ENCODE assay signal across 25 cellular contexts in the genomic region with DNA sequence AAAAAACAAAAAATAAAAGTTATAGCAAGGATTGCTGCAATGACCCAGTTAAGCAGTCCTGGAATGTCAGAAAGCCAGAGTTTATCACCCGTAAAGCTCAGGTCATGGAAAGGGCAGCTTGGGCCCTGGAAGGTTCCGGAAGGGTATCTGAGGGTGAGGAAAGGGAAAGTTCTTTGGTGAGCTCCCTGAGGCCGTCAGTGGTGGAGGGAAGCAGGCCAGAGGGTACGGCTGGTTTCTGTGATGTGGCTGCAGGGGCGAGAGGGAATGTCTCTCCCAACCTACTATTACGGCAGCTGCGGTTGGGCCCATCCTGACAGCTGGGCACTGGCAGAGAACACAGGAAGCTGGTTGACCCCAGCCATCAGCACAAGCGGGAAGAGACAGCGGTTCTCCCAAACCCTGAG.
DNase-seq lines count a peak whose midpoint lies in the region; ATAC-seq, FAIRE-seq and TF ChIP-seq lines count a peak whose summit lies in the region.
"Had no signal": no experiment of that assay in that cellular context is flagged by ENCODE, and none has a peak within 500 bp of the region (broad histone marks: within the 10 kb centered on the region; RNA-seq: fewer than 3 reads in every experiment).

No MANE protein-coding gene starts in this region.

- no peak for TF ChIP-seq POLR2A in HepG2 (IDR thresholded peaks at IDR 0.05; ENCODE audit: insufficient read depth in 1 of 2, low read depth in 2 of 2, low read length in 2 of 2)
- TF ChIP-seq POLR2A in stomach (IDR thresholded peaks at IDR 0.05) = no peak

- ATAC-seq in HepG2 (no peak), left cardiac atrium (peak; percentile 72 to 80), GM19455 (IDR thresholded peaks at IDR 0.05; ENCODE audit: unreplicated experiment) (no peak), HG03442 (IDR thresholded peaks at IDR 0.05; ENCODE audit: unreplicated experiment) (no peak)
- ATAC-seq: left lobe of liver; stimulated activated naive CD8-positive, alpha-beta T cell treated with anti-CD3 and anti-CD28 coated beads, Interleukin-15, amount 100 ng/mL, for 72 hours had no signal

- H3K4me1 ChIP-seq in liver (ENCODE audit: control insufficient read depth in 4 of 4, insufficient read depth in 4 of 4, low read length in 3 of 4) (peaks cover 0 to 4% (median 4%) of the 10 kb centered on the region in 4 donors), HepG2 (ENCODE audit: insufficient read depth, low read length) (peaks cover 9% of the 10 kb centered on the region; the same call in 1 of the 2 replicates), stomach (peaks cover 4 to 20% (median 15%) of the 10 kb centered on the region in 4 donors)
- H3K4me1 ChIP-seq: BE2C had no signal

- no peak overlapping the region for H3K4me3 Mint-ChIP-seq in nephron
- H3K4me3 Mint-ChIP-seq: activated B cell treated with CpG ODN at 0.5 μM for 24 hours; stimulated activated naive CD8-positive, alpha-beta T cell treated with anti-CD3 and anti-CD28 coated beads, Interleukin-15, amount 100 ng/mL, for 72 hours had no signal

- no peak overlapping the region for H3K27ac ChIP-seq in liver (ENCODE audit: low read depth in 1 of 2, low read length in 2 of 2)
- H3K27ac ChIP-seq in HepG2 (ENCODE audit: extremely low read length, insufficient read depth, low read length) = no peak overlapping the region
- no peak overlapping the region for H3K27ac ChIP-seq in stomach
- H3K27ac ChIP-seq: HL-60 had no signal

- peak overlapping the region; percentile 15 to 31 (median 16) for H3K27ac Mint-ChIP-seq in nephron
- H3K27ac Mint-ChIP-seq: activated B cell treated with CpG ODN at 0.5 μM for 24 hours; stimulated activated naive CD8-positive, alpha-beta T cell treated with anti-CD3 and anti-CD28 coated beads, Interleukin-15, amount 100 ng/mL, for 72 hours had no signal

- peaks cover 48% of the 10 kb centered on the region for H3K4me1 Mint-ChIP-seq in nephron
- H3K4me1 Mint-ChIP-seq: stimulated activated naive CD8-positive, alpha-beta T cell treated with anti-CD3 and anti-CD28 coated beads, Interleukin-15, amount 100 ng/mL, for 72 hours had no signal

- WGBS in liver = 75% methylated on average over 9 of the region's 9 CpGs
- WGBS in HepG2 (ENCODE audit: low lambda C conversion rate) = 47% methylated on average over 9 of the region's 9 CpGs
- 73 to 81% (median 78%) methylated on average over 9 of the region's 9 CpGs for WGBS in stomach, 5 donors

- H3K9ac ChIP-seq in liver (ENCODE audit: low read depth in 1 of 2, low read length in 2 of 2) = no peak overlapping the region
- no peak overlapping the region for H3K9ac ChIP-seq in HepG2 (ENCODE audit: insufficient read depth, low read depth, low read length)
- H3K9ac ChIP-seq: SK-N-SH had no signal

- intact Hi-C loops in HepG2 (cut with micrococcal nuclease; ENCODE audit: unreplicated experiment) = no loop called here
- intact Hi-C loops in left cardiac atrium (cut with DNase I) = no loop called here
- intact Hi-C loops in stomach (cut with DNase I; ENCODE audit: low total_unique reads) = no loop called here

- no TSS peak for BruUV-seq in HepG2 (replicated peaks; lab: Mats Ljungman, UMichigan)

- H3K36me3 Mint-ChIP-seq in nephron (ENCODE audit: low read depth) = no peaks in the 10 kb centered on the region

- in situ Hi-C loops in HepG2 (cut with HindIII; ENCODE audit: extremely low pct_ligation_motif_present, low pct_unique_long_range_greater_than_20kb) = no loop called here
- in situ Hi-C loops in GM13977 (cut with MboI; ENCODE audit: low pct_unique_long_range_greater_than_20kb, low sequenced_read_pairs, unreplicated experiment) = no loop called here

- DNase-seq in HepG2 (ENCODE audit: low spot score) (no peak), left cardiac atrium (peak; percentile 31), GM13977 (ENCODE audit: low spot score) (no peak), stomach (no peak)
- DNase-seq: activated B cell treated with CpG ODN at 0.5 μM for 24 hours; activated CD4-positive, alpha-beta T cell treated with anti-CD3 and anti-CD28 coated beads, Interleukin-2, amount 50 U/mL, for 48 hours; activated gamma-delta T cell; BE2C; cortex of kidney; H7; NCI-H146; NCI-H524; SK-N-SH; stimulated activated CD4-positive, alpha-beta T cell treated with anti-CD3 and anti-CD28 coated beads, Interleukin-12 subunit alpha, Interleukin-12 subunit beta, amount 100 ng/mL, for 4 hours; stimulated activated naive CD8-positive, alpha-beta T cell treated with anti-CD3 and anti-CD28 coated beads, Interleukin-15, amount 100 ng/mL, for 72 hours; transverse colon had no signal

- peaks cover 15% of the 10 kb centered on the region for H3K27me3 Mint-ChIP-seq in nephron (ENCODE audit: low read depth)

- no peak for TF ChIP-seq CTCF in liver (IDR thresholded peaks at IDR 0.05; ENCODE audit: low read depth, low read length, missing input control)
- TF ChIP-seq CTCF in HepG2 (CRISPR knock-in tag; IDR thresholded peaks at IDR 0.05) = no peak
- TF ChIP-seq CTCF in nephron (IDR thresholded peaks at IDR 0.05; ENCODE audit: unreplicated experiment in 3 of 3) = no peak
- no peak for TF ChIP-seq CTCF in GM13977 (IDR thresholded peaks at IDR 0.05; ENCODE audit: extremely low read depth, insufficient read depth, missing control alignments)
- no peak for TF ChIP-seq CTCF in stomach (IDR thresholded peaks at IDR 0.05)

- H3K27me3 ChIP-seq in liver (ENCODE audit: control insufficient read depth in 4 of 4, insufficient read depth in 4 of 4, low read length in 3 of 4) (no peaks in the 10 kb centered on the region), HepG2 (ENCODE audit: control insufficient read depth in 1 of 2, insufficient read depth in 2 of 2, low read length in 2 of 2) (peaks cover 3 to 16% of the 10 kb centered on the region in 2 experiments; a peak in 2 of 5 replicates), stomach (no peaks in the 10 kb centered on the region)
- H3K27me3 ChIP-seq: BE2C, transverse colon had no signal

- H3K9me3 Mint-ChIP-seq in nephron = peaks cover 7% of the 10 kb centered on the region

- no peak for FAIRE-seq in HepG2 (lab: Jason Lieb, UNC)
- FAIRE-seq: bronchial epithelial cell, GM18507, RCC 7860 had no signal

- H3K4me3 ChIP-seq in liver (ENCODE audit: low read depth in 1 of 3, low read length in 3 of 3) (no peak overlapping the region), HepG2 (replicated peaks in 1 of 3; ENCODE audit: insufficient read depth in 1 of 3, low read depth in 2 of 3, low read length in 3 of 3) (no peak overlapping the region), stomach (no peak overlapping the region)
- H3K4me3 ChIP-seq: transverse colon had no signal

- no peaks in the 10 kb centered on the region for H3K9me3 ChIP-seq in liver (ENCODE audit: control insufficient read depth in 4 of 4, low read length in 3 of 4)
- peaks cover 9% of the 10 kb centered on the region; the same call in 1 of the 2 replicates for H3K9me3 ChIP-seq in HepG2 (ENCODE audit: low read length)
- H3K9me3 ChIP-seq in stomach = peaks cover 0 to 7% (median 0%) of the 10 kb centered on the region in 4 donors
- H3K9me3 ChIP-seq: BE2C, SK-N-SH, transverse colon had no signal

- H3K79me2 ChIP-seq in HepG2 (ENCODE audit: insufficient read depth, low read length) = no peaks in the 10 kb centered on the region

- no peaks in the 10 kb centered on the region for H4K20me1 ChIP-seq in HepG2 (ENCODE audit: insufficient read depth, low read length)

- TF ChIP-seq EP300 in HepG2 (IDR thresholded peaks at IDR 0.05; ENCODE audit: low read depth in 2 of 2, low read length in 2 of 2) (no peak), HepG2 (CRISPR knock-in tag; IDR thresholded peaks at IDR 0.05; ENCODE audit: borderline replicate concordance) (no peak), stomach (IDR thresholded peaks at IDR 0.05) (no peak)

- no peak overlapping the region for H2AFZ ChIP-seq in HepG2 (ENCODE audit: low read length)

- H3K36me3 ChIP-seq in liver (ENCODE audit: control insufficient read depth in 4 of 4, insufficient read depth in 3 of 4, low read depth in 1 of 4, low read length in 3 of 4) (no peaks in the 10 kb centered on the region), HepG2 (replicated peaks in 1 of 2; ENCODE audit: control insufficient read depth in 1 of 2, insufficient read depth in 2 of 2, low read length in 2 of 2) (no peaks in the 10 kb centered on the region), stomach (no peaks in the 10 kb centered on the region)
- H3K36me3 ChIP-seq: BE2C, transverse colon had no signal

- CTCF ChIA-PET in HepG2 (lab: Yijun Ruan, JAX; ENCODE audit: low intra/inter-chr PET ratio, low total read pairs) = no interaction called here

- peak in 1 of 2 donors; percentile 30 for TF ChIP-seq RAD21 in liver (IDR thresholded peaks at IDR 0.05)
- TF ChIP-seq RAD21 in HepG2 (CRISPR knock-in tag; IDR thresholded peaks at IDR 0.05) = no peak

- POLR2A ChIA-PET in HepG2 (lab: Yijun Ruan, JAX) = no interaction called here

- H3K4me2 ChIP-seq in HepG2 (ENCODE audit: low read depth, low read length) = no peak overlapping the region
- H3K4me2 ChIP-seq: SK-N-SH had no signal

TF ChIP-seq in liver, 16 proteins besides CTCF, POLR2A, EP300 and RAD21:
- no peak for TF ChIP-seq JUND (IDR thresholded peaks at IDR 0.05)
- TF ChIP-seq GABPA (IDR thresholded peaks at IDR 0.05 in 1 of 2, conservative IDR thresholded peaks at IDR 0.05 in 1 of 2) = no peak
- TF ChIP-seq EGR1 (IDR thresholded peaks at IDR 0.05; ENCODE audit: low read depth in 2 of 2) = no peak
- no peak for TF ChIP-seq TAF1 (conservative IDR thresholded peaks at IDR 0.05)
- peak; percentile 24 for TF ChIP-seq SP1 (IDR thresholded peaks at IDR 0.05)
- TF ChIP-seq NR2F2 (IDR thresholded peaks at IDR 0.05) = peak; percentile 98
- TF ChIP-seq HNF4G (IDR thresholded peaks at IDR 0.05) = no peak
- TF ChIP-seq HNF4A (conservative IDR thresholded peaks at IDR 0.05) = no peak
- peak; percentile 24 to 78 for TF ChIP-seq RXRA (IDR thresholded peaks at IDR 0.05)
- TF ChIP-seq FOXA1 (IDR thresholded peaks at IDR 0.05) = no peak

TF ChIP-seq in HepG2, 621 proteins besides CTCF, POLR2A, EP300 and RAD21 (continues in another document):
- TF ChIP-seq ZNF143 (CRISPR knock-in tag; IDR thresholded peaks at IDR 0.05) (no peak), NRL (CRISPR knock-in tag; IDR thresholded peaks at IDR 0.05; ENCODE audit: borderline replicate concordance) (no peak), YEATS4 (CRISPR knock-in tag; IDR thresholded peaks at IDR 0.05; ENCODE audit: borderline replicate concordance) (no peak), ZNF430 (CRISPR knock-in tag; IDR thresholded peaks at IDR 0.05) (no peak)
- TF ChIP-seq, protein P1, sequence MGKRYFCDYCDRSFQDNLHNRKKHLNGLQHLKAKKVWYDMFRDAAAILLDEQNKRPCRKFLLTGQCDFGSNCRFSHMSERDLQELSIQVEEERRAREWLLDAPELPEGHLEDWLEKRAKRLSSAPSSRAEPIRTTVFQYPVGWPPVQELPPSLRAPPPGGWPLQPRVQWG (CRISPR knock-in tag; IDR thresholded peaks at IDR 0.05; ENCODE audit: borderline replicate concordance, low read depth) = no peak

Comparison
In these comparisons a context has a peak if more than half of its experiments do, and no peak if none do; other contexts are left out.
1. ATAC-seq: peak in left cardiac atrium (2 of 2); none in HepG2 (single experiment), GM19455 (single experiment) and HG03442 (single experiment).